ENCODE assay signal across 22 cellular contexts in the genomic region with DNA sequence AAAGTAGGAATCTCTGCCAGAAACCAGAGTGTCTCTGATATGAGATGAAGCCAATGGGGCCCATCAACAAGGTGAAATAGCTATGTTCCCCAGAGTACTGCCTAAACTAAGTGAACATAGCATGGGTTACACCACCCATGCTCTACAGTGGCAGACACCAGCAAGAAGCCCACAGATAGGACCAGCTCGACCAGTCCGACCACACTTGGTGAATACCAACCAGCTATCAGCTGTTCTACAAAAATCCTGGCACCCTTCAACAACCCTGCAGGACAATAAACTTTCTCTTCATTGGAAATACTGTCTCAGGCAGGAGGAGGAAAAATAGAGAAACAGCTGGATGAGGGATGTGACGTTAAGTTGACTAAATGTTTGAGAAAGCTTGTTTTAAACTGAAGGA.
"Had no signal": no experiment of that assay in that cellular context is flagged by ENCODE, and none has a peak within 500 bp of the region (broad histone marks: within the 10 kb centered on the region; RNA-seq: fewer than 3 reads in every experiment).

No MANE protein-coding gene starts in this region.

- H3K4me1 Mint-ChIP-seq: naive thymus-derived CD8-positive, alpha-beta T cell; nephron progenitor cell; stimulated activated naive B cell treated with anti-CD40 and anti-IgM and Interleukin-4, amounts not matched to agents 10 μg/mL and 1 μg/mL and 100 μg/mL, for 72 hours had no signal

- ATAC-seq: esophagus mucosa; gastrocnemius medialis; left lobe of liver; naive thymus-derived CD8-positive, alpha-beta T cell; psoas muscle; right cardiac atrium; stimulated activated naive B cell treated with anti-CD40 and anti-IgM and Interleukin-4, amounts not matched to agents 10 μg/mL and 1 μg/mL and 100 μg/mL, for 72 hours; upper lobe of right lung had no signal

- DNase-seq: cortex of kidney; foreskin fibroblast; gastrocnemius medialis; head of caudate nucleus; mesendoderm; midbrain; naive thymus-derived CD8-positive, alpha-beta T cell; nephron progenitor cell; nucleus accumbens; psoas muscle; right cardiac atrium; sigmoid colon; stimulated activated CD4-positive, alpha-beta T cell treated with anti-CD3 and anti-CD28 coated beads, Interleukin-4, amount 100 ng/mL, for 4 hours; stimulated activated naive B cell treated with anti-CD40 and anti-IgM and Interleukin-4, amounts not matched to agents 10 μg/mL and 1 μg/mL and 100 μg/mL, for 72 hours; upper lobe of right lung had no signal

- H3K36me3 ChIP-seq: gastrocnemius medialis, sigmoid colon, thoracic aorta, tibial nerve, upper lobe of right lung, vagina had no signal

- H3K4me3 Mint-ChIP-seq: naive thymus-derived CD8-positive, alpha-beta T cell; nephron progenitor cell; stimulated activated naive B cell treated with anti-CD40 and anti-IgM and Interleukin-4, amounts not matched to agents 10 μg/mL and 1 μg/mL and 100 μg/mL, for 72 hours; stimulated activated naive CD8-positive, alpha-beta T cell treated with anti-CD3 and anti-CD28 coated beads, Interleukin-15, Interleukin-2, amounts not matched to agents 100 ng/mL and 50 ng/mL, for 24 hours had no signal

- H3K4me3 ChIP-seq: gastrocnemius medialis, psoas muscle, sigmoid colon, thoracic aorta, tibial nerve, upper lobe of right lung, vagina had no signal

- H3K27ac ChIP-seq: epithelial cell of prostate, gastrocnemius medialis, psoas muscle, sigmoid colon, thoracic aorta, tibial nerve, upper lobe of right lung, vagina had no signal

- H3K27me3 Mint-ChIP-seq: stimulated activated naive B cell treated with anti-CD40 and anti-IgM and Interleukin-4, amounts not matched to agents 10 μg/mL and 1 μg/mL and 100 μg/mL, for 72 hours; stimulated activated naive CD8-positive, alpha-beta T cell treated with anti-CD3 and anti-CD28 coated beads, Interleukin-15, Interleukin-2, amounts not matched to agents 100 ng/mL and 50 ng/mL, for 24 hours had no signal

- H3K27me3 ChIP-seq: gastrocnemius medialis, sigmoid colon, tibial nerve, upper lobe of right lung, vagina had no signal

- H3K27ac Mint-ChIP-seq: naive thymus-derived CD8-positive, alpha-beta T cell; nephron progenitor cell; stimulated activated naive B cell treated with anti-CD40 and anti-IgM and Interleukin-4, amounts not matched to agents 10 μg/mL and 1 μg/mL and 100 μg/mL, for 72 hours; stimulated activated naive CD8-positive, alpha-beta T cell treated with anti-CD3 and anti-CD28 coated beads, Interleukin-15, Interleukin-2, amounts not matched to agents 100 ng/mL and 50 ng/mL, for 24 hours had no signal

- H3K9me3 ChIP-seq: gastrocnemius medialis, psoas muscle, sigmoid colon, thoracic aorta, tibial nerve, upper lobe of right lung, vagina had no signal

- H3K4me1 ChIP-seq: gastrocnemius medialis, psoas muscle, sigmoid colon, tibial nerve, upper lobe of right lung, vagina had no signal

- H3K9me3 Mint-ChIP-seq: nephron progenitor cell; stimulated activated naive B cell treated with anti-CD40 and anti-IgM and Interleukin-4, amounts not matched to agents 10 μg/mL and 1 μg/mL and 100 μg/mL, for 72 hours had no signal

- H3K36me3 Mint-ChIP-seq: naive thymus-derived CD8-positive, alpha-beta T cell; stimulated activated naive B cell treated with anti-CD40 and anti-IgM and Interleukin-4, amounts not matched to agents 10 μg/mL and 1 μg/mL and 100 μg/mL, for 72 hours had no signal
